14 cellular contexts compared by ENCODE assay signal in genomic region chr2:6459138-6459537, GRCh38.
DNase-seq lines count a peak whose midpoint lies in the region; ATAC-seq, FAIRE-seq and TF ChIP-seq lines count a peak whose summit lies in the region.
"Had no signal": no experiment of that assay in that cellular context is flagged by ENCODE, and none has a peak within 500 bp of the region (broad histone marks: within the 10 kb centered on the region; RNA-seq: fewer than 3 reads in every experiment).

No MANE protein-coding gene starts in this region.

- H3K9ac ChIP-seq in HepG2 (ENCODE audit: insufficient read depth, low read depth, low read length): no peak overlapping the region
- H3K9ac ChIP-seq: BLaER1 had no signal

- WGBS in HepG2 (ENCODE audit: low lambda C conversion rate): 10% methylated on average over 6 of the region's 13 CpGs
- whole genome bisulfite sequencing in aorta, 2 donors: 91 to 92% methylated on average over 13 of the region's 13 CpGs

- intact Hi-C loops in Right ventricle myocardium inferior (cut with DNase I): no loop called here
- intact Hi-C loops in HepG2 (cut with micrococcal nuclease; ENCODE audit: unreplicated experiment): no loop called here
- intact Hi-C loops in sciatic nerve (cut with DNase I): no loop called here
- intact Hi-C loops in aorta (cut with DNase I): no loop called here

- no peak for TF ChIP-seq RAD21 in HepG2 (CRISPR knock-in tag; IDR thresholded peaks at IDR 0.05)

- CTCF ChIA-PET in HepG2 (lab: Yijun Ruan, JAX; ENCODE audit: low intra/inter-chr PET ratio, low total read pairs): no interaction called here

- no peak for ATAC-seq in Right ventricle myocardium inferior
- peak; percentile 35; the same call in 1 of the 3 replicates for ATAC-seq in HepG2
- ATAC-seq in sciatic nerve: peak; percentile 34
- ATAC-seq in aorta (ENCODE audit: low FRiP score): peak; percentile 49
- ATAC-seq: GM23338 had no signal

- H2AFZ ChIP-seq in HepG2 (ENCODE audit: low read length): no peak overlapping the region
- H2AFZ ChIP-seq: GM23338 had no signal

- H3K27ac ChIP-seq in right atrium auricular region (no peak overlapping the region), HepG2 (ENCODE audit: extremely low read length, insufficient read depth, low read length) (no peak overlapping the region), aorta (ENCODE audit: low read depth in 1 of 2, low read length in 2 of 2) (no peak overlapping the region)
- H3K27ac ChIP-seq: BLaER1 had no signal

- H3K4me3 ChIP-seq in right atrium auricular region (no peak overlapping the region), HepG2 (replicated peaks in 1 of 3; ENCODE audit: insufficient read depth in 1 of 3, low read depth in 2 of 3, low read length in 3 of 3) (no peak overlapping the region), aorta (ENCODE audit: low read length in 2 of 2) (no peak overlapping the region)
- H3K4me3 ChIP-seq: BLaER1, GM23338 had no signal

- H3K4me1 ChIP-seq in right atrium auricular region (no peaks in the 10 kb centered on the region), HepG2 (ENCODE audit: insufficient read depth, low read length) (no peaks in the 10 kb centered on the region), aorta (ENCODE audit: control insufficient read depth in 1 of 2, insufficient read depth in 2 of 2, low read length in 2 of 2) (no peaks in the 10 kb centered on the region)
- H3K4me1 ChIP-seq: Caco-2 had no signal

- no peak for TF ChIP-seq POLR2A in HepG2 (IDR thresholded peaks at IDR 0.05; ENCODE audit: insufficient read depth in 1 of 2, low read depth in 2 of 2, low read length in 2 of 2)

- H3K9me3 ChIP-seq in right atrium auricular region: no peaks in the 10 kb centered on the region
- peaks cover 11% of the 10 kb centered on the region; the same call in 1 of the 2 replicates for H3K9me3 ChIP-seq in HepG2 (ENCODE audit: low read length)
- H3K9me3 ChIP-seq in aorta (ENCODE audit: control insufficient read depth, low read length): no peaks in the 10 kb centered on the region
- H3K9me3 ChIP-seq: BLaER1, Caco-2 had no signal

- H3K27me3 ChIP-seq in right atrium auricular region: no peaks in the 10 kb centered on the region
- peaks cover 0 to 3% of the 10 kb centered on the region in 2 experiments; a peak in 1 of 5 replicates for H3K27me3 ChIP-seq in HepG2 (ENCODE audit: control insufficient read depth in 1 of 2, insufficient read depth in 2 of 2, low read length in 2 of 2)
- H3K27me3 ChIP-seq in aorta (ENCODE audit: control insufficient read depth in 1 of 2, insufficient read depth in 2 of 2, low read length in 1 of 2): no peaks in the 10 kb centered on the region
- H3K27me3 ChIP-seq: BLaER1 had no signal

- no peaks in the 10 kb centered on the region for H3K36me3 ChIP-seq in right atrium auricular region
- H3K36me3 ChIP-seq in HepG2 (replicated peaks in 1 of 2; ENCODE audit: control insufficient read depth in 1 of 2, insufficient read depth in 2 of 2, low read length in 2 of 2): no peaks in the 10 kb centered on the region
- H3K36me3 ChIP-seq in aorta (ENCODE audit: control insufficient read depth in 1 of 2, insufficient read depth in 2 of 2, low read length in 1 of 2): no peaks in the 10 kb centered on the region
- H3K36me3 ChIP-seq: BLaER1 had no signal

- H3K4me2 ChIP-seq in HepG2 (ENCODE audit: low read depth, low read length): no peak overlapping the region
- H3K4me2 ChIP-seq: BLaER1, GM23338 had no signal

- H4K20me1 ChIP-seq in HepG2 (ENCODE audit: insufficient read depth, low read length): no peaks in the 10 kb centered on the region
- H4K20me1 ChIP-seq: BLaER1 had no signal

- no peaks in the 10 kb centered on the region for H3K79me2 ChIP-seq in HepG2 (ENCODE audit: insufficient read depth, low read length)

- TF ChIP-seq CTCF in right atrium auricular region (IDR thresholded peaks at IDR 0.05): no peak
- no peak for TF ChIP-seq CTCF in HepG2 (CRISPR knock-in tag; IDR thresholded peaks at IDR 0.05)

- POLR2A ChIA-PET in HepG2 (lab: Yijun Ruan, JAX): no interaction called here

- FAIRE-seq in HepG2 (lab: Jason Lieb, UNC): no peak

- in situ Hi-C loops in HepG2 (cut with HindIII; ENCODE audit: extremely low pct_ligation_motif_present, low pct_unique_long_range_greater_than_20kb): no loop called here

- TF ChIP-seq EP300 in HepG2 (IDR thresholded peaks at IDR 0.05; ENCODE audit: low read depth in 2 of 2, low read length in 2 of 2): no peak
- no peak for TF ChIP-seq EP300 in HepG2 (CRISPR knock-in tag; IDR thresholded peaks at IDR 0.05; ENCODE audit: borderline replicate concordance)

- BruUV-seq in HepG2 (replicated peaks; lab: Mats Ljungman, UMichigan): no TSS peak

- DNase-seq in Right ventricle myocardium inferior (ENCODE audit: missing footprints): peak; percentile 49
- no peak for DNase-seq in right atrium auricular region (ENCODE audit: low spot score)
- no peak for DNase-seq in HepG2 (ENCODE audit: low spot score)
- no peak for DNase-seq in sciatic nerve (ENCODE audit: low spot score)
- no peak for DNase-seq in aorta
- DNase-seq in NCI-H2196 (lab: John Stamatoyannopoulos, UW; ENCODE audit: unreplicated experiment): no peak
- DNase-seq in stimulated activated CD4-positive, alpha-beta T cell treated with anti-CD3 and anti-CD28 coated beads, Interleukin-15, amount 100 ng/mL, for 24 hours: no peak
- DNase-seq: 8988T; AML-193; Caco-2; CD8-positive, alpha-beta memory T cell; H9 had no signal

TF ChIP-seq in HepG2, 621 proteins besides CTCF, POLR2A, EP300 and RAD21:
- no peak for TF ChIP-seq ZKSCAN8 (CRISPR knock-in tag; IDR thresholded peaks at IDR 0.05; ENCODE audit: borderline replicate concordance)
- no peak for TF ChIP-seq ZFP36 (IDR thresholded peaks at IDR 0.05; ENCODE audit: borderline replicate concordance, low read depth, low read length, partially characterized antibody)
